Comparison of ENCODE assay signal across 8 cellular contexts in genomic region chr17:17445925-17446665, GRCh38. TPM values are rescaled to one million over a fixed set of nuclear protein-coding genes. Genes with fewer than 3 reads are reported as not detected.
DNase-seq lines count a peak whose midpoint lies in the region; ATAC-seq and TF ChIP-seq lines count a peak whose summit lies in the region.

No MANE protein-coding gene starts in this region.

- H4K20me1 ChIP-seq in Karpas-422 (ENCODE audit: insufficient read depth, low read depth, low read length): no peaks in the 10 kb centered on the region

- H3K79me2 ChIP-seq in Karpas-422 (ENCODE audit: low read length): no peaks in the 10 kb centered on the region

- no peak overlapping the region for H2AFZ ChIP-seq in Karpas-422 (ENCODE audit: low read length)

- H3K27ac ChIP-seq in Karpas-422 (ENCODE audit: low read length): no peak overlapping the region

- no peaks in the 10 kb centered on the region for H3K36me3 ChIP-seq in Karpas-422 (ENCODE audit: insufficient read depth, low read length)

- H3K4me1 ChIP-seq in Karpas-422 (ENCODE audit: low read length): no peaks in the 10 kb centered on the region

- no peaks in the 10 kb centered on the region for H3K27me3 ChIP-seq in Karpas-422 (ENCODE audit: low read length)

- 0 out of 2 replicates have a peak, but pooled peaks have one; percentile 3 for TF ChIP-seq CTCF in AG10803 (conservative IDR thresholded peaks at IDR 0.05; ENCODE audit: low read length)

- H3K4me3 ChIP-seq in AG10803 (ENCODE audit: low read length) (no peak overlapping the region), Karpas-422 (ENCODE audit: low read length) (no peak overlapping the region)

- peak; percentile 93 for DNase-seq in AG10803 (ENCODE audit: low read depth)
- DNase-seq in Karpas-422: peak; percentile 32
- DNase-seq in cerebellar cortex (ENCODE audit: low spot score): peak; percentile 44
- DNase-seq in mucosa of gallbladder (ENCODE audit: low spot score): peak; percentile 78
- DNase-seq in central memory CD4-positive, alpha-beta T cell: no peak
- DNase-seq in NCI-H82 (lab: John Stamatoyannopoulos, UW): no peak

- no peak overlapping the region for H3K9ac ChIP-seq in Karpas-422 (ENCODE audit: low read length)

- H3K9me2 ChIP-seq in Karpas-422 (replicated peaks; ENCODE audit: insufficient read depth, low read length): no peaks in the 10 kb centered on the region

- no peak overlapping the region for H3K4me2 ChIP-seq in Karpas-422 (ENCODE audit: low read depth, low read length, poor library complexity, severe bottlenecking)

- H3K9me3 ChIP-seq in Karpas-422 (ENCODE audit: low read length): no peaks in the 10 kb centered on the region

- ATAC-seq in HG03521 (IDR thresholded peaks at IDR 0.05; ENCODE audit: unreplicated experiment) (no peak), HG03442 (IDR thresholded peaks at IDR 0.05; ENCODE audit: unreplicated experiment) (no peak)

RNA-seq across cellular contexts. Expression of gene MED9, which starts 30.7 kb away (rescaled TPM):
- total RNA-seq in Karpas-422 (2014; rRNA removed; shearing (Covaris generic); ENCODE audit: low replicate concordance): 8.8 and 17.6 TPM in 2 replicates
- 13.9 TPM for total RNA-seq in mucosa of gallbladder

RNA-seq across cellular contexts. Expression of gene RASD1, which starts 50.1 kb away (rescaled TPM):
- total RNA-seq in Karpas-422 (2014; rRNA removed; shearing (Covaris generic); ENCODE audit: low replicate concordance): not detected in 2 replicates
- 4.6 TPM for total RNA-seq in mucosa of gallbladder

Comparison
In these comparisons a context has a peak if more than half of its experiments do, and no peak if none do; other contexts are left out.
1. DNase-seq: peak in AG10803 (single experiment), Karpas-422 (single experiment), cerebellar cortex (single experiment) and mucosa of gallbladder (single experiment); none in central memory CD4-positive, alpha-beta T cell (single experiment) and NCI-H82 (single experiment).